In the genomic region with DNA sequence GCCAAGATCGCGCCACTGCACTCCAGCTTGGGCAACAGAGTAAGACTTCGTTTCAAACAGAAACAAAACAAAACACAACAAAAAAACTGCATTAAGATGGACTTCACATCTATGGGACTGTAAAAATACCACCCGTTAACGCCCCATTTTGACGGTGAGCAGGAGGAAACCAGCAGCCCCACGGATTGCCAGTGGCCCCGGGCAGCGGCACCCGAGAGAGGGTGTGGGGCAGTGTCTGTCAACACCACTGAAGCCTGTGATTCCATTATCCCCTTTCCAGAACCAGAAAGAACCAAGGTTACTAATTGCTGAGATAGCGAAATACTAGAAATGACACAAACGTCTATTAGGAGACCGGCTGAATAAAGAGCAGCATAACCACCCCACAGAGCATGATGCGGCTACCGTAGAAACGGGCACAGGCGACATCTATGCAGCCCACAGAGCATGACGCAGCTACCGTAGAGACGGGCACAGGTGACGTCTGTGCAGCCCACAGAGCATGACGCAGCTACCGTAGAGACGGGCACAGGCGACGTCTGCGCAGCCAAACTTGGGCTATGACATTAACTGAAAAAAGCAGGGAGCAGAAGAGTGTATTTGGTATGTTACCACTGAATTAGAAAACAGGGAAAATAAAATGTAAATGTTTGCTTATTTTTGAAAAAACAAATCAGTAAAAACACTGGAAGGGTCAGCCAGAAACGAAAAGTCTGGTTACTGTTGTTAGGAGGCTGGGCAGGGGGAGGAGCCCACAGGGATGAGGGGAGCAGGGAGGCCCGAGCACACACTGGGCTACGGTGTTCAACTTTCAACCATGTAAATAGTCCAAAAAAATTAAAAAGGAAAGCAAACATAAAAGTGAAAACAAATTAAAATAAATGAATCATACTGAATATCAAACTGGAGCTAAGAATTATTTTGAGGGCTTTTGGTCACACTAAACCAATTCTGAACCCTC, we compare ENCODE assay signal across 15 cellular contexts.
"Had no signal": no experiment of that assay in that cellular context is flagged by ENCODE, and none has a peak within 500 bp of the region (broad histone marks: within the 10 kb centered on the region; RNA-seq: fewer than 3 reads in every experiment).

No MANE protein-coding gene starts in this region.

- H3K36me3 ChIP-seq: gastrocnemius medialis, neutrophil, thyroid gland had no signal

- H3K4me1 ChIP-seq: gastrocnemius medialis, parathyroid adenoma, thyroid gland had no signal

- H3K27me3 Mint-ChIP-seq: activated CD4-positive, alpha-beta memory T cell treated with anti-CD3 and anti-CD28 coated beads, Interleukin-2, amount 10 ng/mL, durations not matched to agents 7 days and 5 days; activated CD8-positive, alpha-beta memory T cell treated with anti-CD3 and anti-CD28 coated beads, Interleukin-2, amount 10 ng/mL, durations not matched to agents 7 days and 5 days; activated naive CD8-positive, alpha-beta T cell; naive thymus-derived CD4-positive, alpha-beta T cell; stimulated activated naive B cell treated with anti-CD40 and anti-IgM and Interleukin-4, amounts not matched to agents 10 μg/mL and 1 μg/mL and 100 μg/mL, for 72 hours had no signal

- H3K27ac ChIP-seq: gastrocnemius medialis, neutrophil, parathyroid adenoma, thyroid gland had no signal

- H3K4me1 Mint-ChIP-seq: activated CD4-positive, alpha-beta memory T cell treated with anti-CD3 and anti-CD28 coated beads, Interleukin-2, amount 10 ng/mL, durations not matched to agents 7 days and 5 days; activated CD8-positive, alpha-beta memory T cell treated with anti-CD3 and anti-CD28 coated beads, Interleukin-2, amount 10 ng/mL, durations not matched to agents 7 days and 5 days; naive thymus-derived CD4-positive, alpha-beta T cell; stimulated activated naive B cell treated with anti-CD40 and anti-IgM and Interleukin-4, amounts not matched to agents 10 μg/mL and 1 μg/mL and 100 μg/mL, for 72 hours had no signal

- H3K4me3 Mint-ChIP-seq: activated CD4-positive, alpha-beta memory T cell treated with anti-CD3 and anti-CD28 coated beads, Interleukin-2, amount 10 ng/mL, durations not matched to agents 7 days and 5 days; activated CD8-positive, alpha-beta memory T cell treated with anti-CD3 and anti-CD28 coated beads, Interleukin-2, amount 10 ng/mL, durations not matched to agents 7 days and 5 days; activated naive CD8-positive, alpha-beta T cell; naive thymus-derived CD4-positive, alpha-beta T cell; stimulated activated naive B cell treated with anti-CD40 and anti-IgM and Interleukin-4, amounts not matched to agents 10 μg/mL and 1 μg/mL and 100 μg/mL, for 72 hours had no signal

- H3K9ac ChIP-seq: parathyroid adenoma had no signal

- ATAC-seq: activated CD8-positive, alpha-beta memory T cell treated with anti-CD3 and anti-CD28 coated beads, Interleukin-2, amount 10 ng/mL, durations not matched to agents 7 days and 5 days; gastrocnemius medialis; left ventricle myocardium superior; mucosa of descending colon; naive thymus-derived CD4-positive, alpha-beta T cell; sciatic nerve; stimulated activated naive B cell treated with anti-CD40 and anti-IgM and Interleukin-4, amounts not matched to agents 10 μg/mL and 1 μg/mL and 100 μg/mL, for 72 hours had no signal

- H3K27ac Mint-ChIP-seq: activated CD4-positive, alpha-beta memory T cell treated with anti-CD3 and anti-CD28 coated beads, Interleukin-2, amount 10 ng/mL, durations not matched to agents 7 days and 5 days; activated CD8-positive, alpha-beta memory T cell treated with anti-CD3 and anti-CD28 coated beads, Interleukin-2, amount 10 ng/mL, durations not matched to agents 7 days and 5 days; activated naive CD8-positive, alpha-beta T cell; naive thymus-derived CD4-positive, alpha-beta T cell; stimulated activated naive B cell treated with anti-CD40 and anti-IgM and Interleukin-4, amounts not matched to agents 10 μg/mL and 1 μg/mL and 100 μg/mL, for 72 hours had no signal

- H3K9me3 ChIP-seq: gastrocnemius medialis, mucosa of descending colon, neutrophil, thyroid gland had no signal

- H2AFZ ChIP-seq: parathyroid adenoma had no signal

- H3K4me3 ChIP-seq: gastrocnemius medialis, mucosa of descending colon, thyroid gland had no signal

- H3K27me3 ChIP-seq: gastrocnemius medialis, neutrophil, thyroid gland had no signal

- H3K9me3 Mint-ChIP-seq: activated CD4-positive, alpha-beta memory T cell treated with anti-CD3 and anti-CD28 coated beads, Interleukin-2, amount 10 ng/mL, durations not matched to agents 7 days and 5 days had no signal

- H3K79me2 ChIP-seq: parathyroid adenoma had no signal

- DNase-seq: activated CD4-positive, alpha-beta memory T cell treated with anti-CD3 and anti-CD28 coated beads, Interleukin-2, amount 10 ng/mL, durations not matched to agents 7 days and 5 days; activated CD4-positive, alpha-beta T cell treated with anti-CD3 and anti-CD28 coated beads for 48 hours; activated CD4-positive, CD25-positive, alpha-beta regulatory T cell; activated CD8-positive, alpha-beta memory T cell treated with anti-CD3 and anti-CD28 coated beads, Interleukin-2, amount 10 ng/mL, durations not matched to agents 7 days and 5 days; gastrocnemius medialis; left ventricle myocardium superior; mesenchymal stem cell; mucosa of descending colon; naive thymus-derived CD4-positive, alpha-beta T cell; stimulated activated naive B cell treated with anti-CD40 and anti-IgM and Interleukin-4, amounts not matched to agents 10 μg/mL and 1 μg/mL and 100 μg/mL, for 72 hours had no signal
